28 cellular contexts compared by ENCODE assay signal in the genomic region with DNA sequence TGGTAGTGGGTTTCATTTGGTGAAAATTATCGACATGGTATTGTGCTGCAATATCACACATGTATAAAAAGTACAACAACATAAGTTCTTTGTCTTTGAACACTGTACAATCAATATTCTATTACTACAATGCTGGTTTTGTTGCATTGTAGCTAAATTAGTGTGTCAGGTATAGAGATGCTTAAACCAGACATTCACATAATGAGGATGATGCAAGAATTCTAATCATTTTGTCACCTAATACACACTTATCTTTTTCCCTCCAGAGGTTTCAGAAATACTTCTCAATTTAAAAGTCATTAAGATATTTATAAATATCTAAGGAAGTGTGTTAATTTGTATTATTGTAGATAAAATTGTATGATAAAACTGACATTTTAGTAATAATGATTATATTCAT.
"Had no signal": no experiment of that assay in that cellular context is flagged by ENCODE, and none has a peak within 500 bp of the region (broad histone marks: within the 10 kb centered on the region; RNA-seq: fewer than 3 reads in every experiment).

No MANE protein-coding gene starts in this region.

- H3K4me1 ChIP-seq: ascending aorta, breast epithelium had no signal

- H3K36me3 ChIP-seq: ascending aorta, breast epithelium, MG63 had no signal

- H3K4me3 ChIP-seq: ascending aorta, breast epithelium, MG63 had no signal

- FAIRE-seq: RCC 7860 had no signal

- H3K27ac ChIP-seq: ascending aorta, breast epithelium, RWPE1 had no signal

- H3K27me3 ChIP-seq: ascending aorta, breast epithelium, MG63 had no signal

- H3K9me3 ChIP-seq: ascending aorta, breast epithelium, MG63 had no signal

- ATAC-seq: activated CD4-positive, alpha-beta T cell treated with anti-CD3 and anti-CD28 coated beads for 36 hours; activated CD4-positive, CD25-positive, alpha-beta regulatory T cell treated with anti-CD3 and anti-CD28 coated beads, Interleukin-2, amount 50 U/mL, for 24 hours; activated CD8-positive, alpha-beta T cell treated with anti-CD3 and anti-CD28 coated beads, Interleukin-2, amount 10 ng/mL, durations not matched to agents 7 days and 5 days; PC-3; Right ventricle myocardium inferior; WTC11 had no signal

- DNase-seq: activated CD4-positive, alpha-beta T cell treated with anti-CD3 and anti-CD28 coated beads for 36 hours; activated CD4-positive, alpha-beta T cell treated with anti-CD3 and anti-CD28 coated beads, Interleukin-2, amount 10 ng/mL, durations not matched to agents 7 days and 5 days; activated CD4-positive, alpha-beta T cell treated with anti-CD3 and anti-CD28 coated beads, Interleukin-2, amount 50 U/mL, for 48 hours; activated CD8-positive, alpha-beta T cell treated with anti-CD3 and anti-CD28 coated beads, Interleukin-2, amount 10 ng/mL, durations not matched to agents 7 days and 5 days; activated gamma-delta T cell; activated naive CD4-positive, alpha-beta T cell treated with Interleukin-2 at 50 U/mL for 16 hours; activated naive CD8-positive, alpha-beta T cell treated with anti-CD3 and anti-CD28 coated beads, Interleukin-2, amount 10 ng/mL, durations not matched to agents 7 days and 5 days; activated T-cell treated with anti-CD3 and anti-CD28 coated beads, Interleukin-2, amount 50 U/mL, for 24 hours; amygdala; Kasumi-1; KG1; MG63; NCI-H1105; NCI-H1436; NCI-H1694; NCI-H2081 treated with DMSO at 0.1 percent for 48 hours; NCI-H345; NCI-H524 treated with DMSO at 0.1 percent for 48 hours; PC-3; SIG-M5; T1000 had no signal
